ENCODE assay signal across 8 cellular contexts in genomic region chr5:65925094-65925600, GRCh38. TPM values are rescaled to one million over a fixed set of nuclear protein-coding genes. Genes with fewer than 3 reads are reported as not detected.
DNase-seq lines count a peak whose midpoint lies in the region; ATAC-seq and TF ChIP-seq lines count a peak whose summit lies in the region.

No MANE protein-coding gene starts in this region.

- H3K27ac Mint-ChIP-seq in activated naive CD4-positive, alpha-beta T cell treated with anti-CD3 and anti-CD28 coated beads, Interleukin-2, amount 50 U/mL, for 72 hours = peak overlapping the region; percentile 88 to 92

- no peaks in the 10 kb centered on the region for H3K27me3 ChIP-seq in upper lobe of right lung

- ATAC-seq in GM21737 (IDR thresholded peaks at IDR 0.05; ENCODE audit: unreplicated experiment) = peak; percentile 53
- ATAC-seq in activated naive CD4-positive, alpha-beta T cell treated with anti-CD3 and anti-CD28 coated beads, Interleukin-2, amount 50 U/mL, for 72 hours = peak; percentile 57 to 61
- peak; percentile 47 for ATAC-seq in Right ventricle myocardium superior (ENCODE audit: poor library complexity)
- peak; percentile 63 for ATAC-seq in upper lobe of right lung

- no peaks in the 10 kb centered on the region for H3K9me3 Mint-ChIP-seq in activated naive CD4-positive, alpha-beta T cell treated with anti-CD3 and anti-CD28 coated beads, Interleukin-2, amount 50 U/mL, for 72 hours

- H3K36me3 ChIP-seq in KOPT-K1 (ENCODE audit: insufficient read depth, low read length) (peaks cover 5% of the 10 kb centered on the region), SK-N-MC (ENCODE audit: insufficient read depth, low read length) (0 out of 2 replicates have a peak, but pooled peaks cover 4% of the 10 kb centered on the region), upper lobe of right lung (no peaks in the 10 kb centered on the region)

- peaks cover 11 to 17% of the 10 kb centered on the region in 2 donors for H3K36me3 Mint-ChIP-seq in activated naive CD4-positive, alpha-beta T cell treated with anti-CD3 and anti-CD28 coated beads, Interleukin-2, amount 50 U/mL, for 72 hours

- TF ChIP-seq CTCF in upper lobe of right lung (IDR thresholded peaks at IDR 0.05) = no peak

- H3K9ac ChIP-seq in SK-N-MC (ENCODE audit: insufficient read length) = peak overlapping the region; percentile 75

- H3K27ac ChIP-seq in KOPT-K1 (ENCODE audit: low read depth, low read length, poor library complexity, severe bottlenecking) = peak overlapping the region; percentile 98
- peak overlapping the region; percentile 79 for H3K27ac ChIP-seq in SK-N-MC
- H3K27ac ChIP-seq in upper lobe of right lung = peak overlapping the region; percentile 91

- peaks cover 19% of the 10 kb centered on the region for H3K4me1 ChIP-seq in upper lobe of right lung

- no peaks in the 10 kb centered on the region for H3K9me3 ChIP-seq in KOPT-K1 (ENCODE audit: insufficient read depth, low read length, poor library complexity, severe bottlenecking)
- no peaks in the 10 kb centered on the region for H3K9me3 ChIP-seq in SK-N-MC (ENCODE audit: low read depth, low read length)
- no peaks in the 10 kb centered on the region for H3K9me3 ChIP-seq in upper lobe of right lung

- H3K4me3 ChIP-seq in SK-N-MC = peak overlapping the region; percentile 81
- peak overlapping the region; percentile 69 for H3K4me3 ChIP-seq in upper lobe of right lung

- intact Hi-C loops in Right ventricle myocardium superior (cut with DNase I) = loop anchor here (10.0 kb wide), 1 partner anchor 220 kb away; the partner anchor contains the start of gene SREK1
- intact Hi-C loops in posterior cingulate gyrus (cut with DNase I) = loop anchor here (1.0 to 10.0 kb wide), 5 partner anchors 108 to 300 kb away; partner anchors contain the start of genes NLN, SGTB, SHLD3 and SREK1
- intact Hi-C loops in upper lobe of right lung (cut with DNase I) = no loop called here

- DNase-seq in ELF-1 (ENCODE audit: low read depth, low spot score) (peak; percentile 80), SK-N-MC (ENCODE audit: low read depth, low spot score) (no peak), Right ventricle myocardium superior (peak; percentile 88), posterior cingulate gyrus (peak; percentile 52 to 95 (median 66)), upper lobe of right lung (peak; percentile 91)
- peak; percentile 61 to 85 for DNase-seq in activated naive CD4-positive, alpha-beta T cell treated with anti-CD3 and anti-CD28 coated beads, Interleukin-2, amount 50 U/mL, for 72 hours (ENCODE audit: low spot score in 2 of 2)

RNA-seq across cellular contexts. Expression of gene ERBIN, which starts 1.2 kb away (rescaled TPM):
- 10 to 100 TPM; 46.1 to 55.2 TPM for total RNA-seq in activated naive CD4-positive, alpha-beta T cell treated with anti-CD3 and anti-CD28 coated beads, Interleukin-2, amount 50 U/mL, for 72 hours
- 34.1 TPM for total RNA-seq in Right ventricle myocardium superior
- total RNA-seq in upper lobe of right lung = 67.0 TPM
